In the genomic region with DNA sequence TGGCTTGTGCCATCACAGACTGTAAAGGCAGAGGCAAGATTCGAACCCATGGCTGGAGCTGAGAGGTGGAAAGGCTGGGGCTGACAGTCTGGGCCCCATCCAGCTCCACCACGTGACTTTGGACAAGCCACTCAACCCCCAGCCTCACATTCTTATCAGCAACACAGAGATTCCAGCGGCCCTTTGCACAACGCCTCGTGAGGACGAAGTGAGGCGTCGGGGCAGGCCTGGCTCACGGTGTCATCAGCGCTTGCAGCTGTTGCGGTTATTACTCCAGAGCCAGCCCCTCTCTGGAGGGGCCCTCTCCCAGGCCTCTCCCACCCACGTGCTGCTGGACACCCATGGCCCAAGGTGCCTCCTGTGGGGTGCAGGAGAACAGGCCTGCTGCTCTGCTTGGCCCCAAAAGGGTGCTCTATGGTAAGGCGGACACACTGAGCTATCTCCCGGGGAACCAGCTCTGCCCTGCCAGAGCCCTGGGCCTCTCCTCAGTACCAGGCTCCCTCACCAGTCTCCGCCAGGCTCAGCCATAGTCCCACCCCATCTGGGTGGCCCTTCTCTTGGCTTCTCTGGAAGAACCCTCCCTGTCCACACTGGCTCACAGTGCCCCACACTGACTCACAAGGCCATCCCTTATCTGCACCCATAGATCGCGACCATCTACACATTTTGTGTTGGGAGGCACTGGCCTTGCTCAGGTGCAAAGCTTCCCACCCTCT, we compare ENCODE assay signal across 23 cellular contexts. TPM values are rescaled to one million over a fixed set of nuclear protein-coding genes. Genes with fewer than 3 reads are reported as not detected.
DNase-seq lines count a peak whose midpoint lies in the region; ATAC-seq and TF ChIP-seq lines count a peak whose summit lies in the region.
"Had no signal": no experiment of that assay in that cellular context is flagged by ENCODE, and none has a peak within 500 bp of the region (broad histone marks: within the 10 kb centered on the region; RNA-seq: fewer than 3 reads in every experiment).

No MANE protein-coding gene starts in this region.

- H2BK5ac ChIP-seq in IMR-90 (ENCODE audit: low read depth, low read length, poor library complexity, severe bottlenecking): no peak overlapping the region

- no peak overlapping the region for H2AFZ ChIP-seq in IMR-90 (replicated peaks; ENCODE audit: low read length, poor library complexity)

- no peaks in the 10 kb centered on the region for H3K9me3 Mint-ChIP-seq in activated T-cell treated with anti-CD3 and anti-CD28 coated beads, Interleukin-2, amount 50 U/mL, for 72 hours
- H3K9me3 Mint-ChIP-seq in stimulated activated naive B cell treated with anti-CD40 and anti-IgM and Interleukin-4, amounts not matched to agents 10 μg/mL and 1 μg/mL and 100 μg/mL, for 72 hours: no peaks in the 10 kb centered on the region
- no peaks in the 10 kb centered on the region for H3K9me3 Mint-ChIP-seq in activated CD8-positive, alpha-beta T cell treated with anti-CD3 and anti-CD28 coated beads for 36 hours
- H3K9me3 Mint-ChIP-seq: CD4-positive, alpha-beta T cell had no signal

- H4K20me1 ChIP-seq in IMR-90 (ENCODE audit: insufficient read depth, low read length): no peaks in the 10 kb centered on the region

- CTCF ChIA-PET in IMR-90 (lab: Yijun Ruan, JAX): no interaction called here
- CTCF ChIA-PET in activated CD8-positive, alpha-beta T cell treated with anti-CD3 and anti-CD28 coated beads for 36 hours (lab: Charles Lee): no interaction called here

- BruUV-seq in IMR-90 (replicated peaks; lab: Mats Ljungman, UMichigan): no TSS peak

- H3K27ac Mint-ChIP-seq in activated T-cell treated with anti-CD3 and anti-CD28 coated beads, Interleukin-2, amount 50 U/mL, for 72 hours: peak overlapping the region; percentile 48
- peak overlapping the region; percentile 32 for H3K27ac Mint-ChIP-seq in stimulated activated naive B cell treated with anti-CD40 and anti-IgM and Interleukin-4, amounts not matched to agents 10 μg/mL and 1 μg/mL and 100 μg/mL, for 72 hours
- no peak overlapping the region for H3K27ac Mint-ChIP-seq in activated CD8-positive, alpha-beta T cell treated with anti-CD3 and anti-CD28 coated beads for 36 hours
- H3K27ac Mint-ChIP-seq: CD4-positive, alpha-beta T cell had no signal

- no peak overlapping the region for H4K8ac ChIP-seq in IMR-90 (ENCODE audit: low read depth in 2 of 2, low read length in 2 of 2)

- H4K91ac ChIP-seq in IMR-90 (ENCODE audit: insufficient read depth, low read depth, low read length): no peak overlapping the region

- WGBS in IMR-90 (ENCODE audit: extremely low coverage in 2 of 2, insufficient read length in 1 of 2), 2 experiments: 63% methylated on average over 11 of the region's 17 CpGs; no CpG with 5 or more reads in 1 of the 2 experiments

- no peak overlapping the region for H2BK20ac ChIP-seq in IMR-90 (ENCODE audit: low read depth, low read length)

- in situ Hi-C loops in IMR-90 (cut with MboI; ENCODE audit: low sequenced_read_pairs): no loop called here

- no peaks in the 10 kb centered on the region for H3K4me1 Mint-ChIP-seq in activated T-cell treated with anti-CD3 and anti-CD28 coated beads, Interleukin-2, amount 50 U/mL, for 72 hours (ENCODE audit: low read depth)
- H3K4me1 Mint-ChIP-seq in stimulated activated naive B cell treated with anti-CD40 and anti-IgM and Interleukin-4, amounts not matched to agents 10 μg/mL and 1 μg/mL and 100 μg/mL, for 72 hours: no peaks in the 10 kb centered on the region
- H3K4me1 Mint-ChIP-seq in activated CD8-positive, alpha-beta T cell treated with anti-CD3 and anti-CD28 coated beads for 36 hours (ENCODE audit: low read depth): no peaks in the 10 kb centered on the region

- intact Hi-C loops in IMR-90 (cut with micrococcal nuclease): no loop called here
- intact Hi-C loops in activated CD8-positive, alpha-beta T cell treated with anti-CD3 and anti-CD28 coated beads for 36 hours (cut with micrococcal nuclease): no loop called here

- H3K23ac ChIP-seq in IMR-90 (ENCODE audit: low read depth, low read length): no peak overlapping the region

- no peak overlapping the region for H3K56ac ChIP-seq in IMR-90 (ENCODE audit: extremely low read depth, insufficient read depth, low read length)

- H3K9me1 ChIP-seq in IMR-90 (ENCODE audit: insufficient read depth, low read length): no peaks in the 10 kb centered on the region

- dilution Hi-C loops in IMR-90 (cut with HindIII; ENCODE audit: low sequenced_read_pairs, unreplicated experiment): no loop called here

- H3K4me1 ChIP-seq in IMR-90 (ENCODE audit: control insufficient read depth, insufficient read depth, low read length): no peaks in the 10 kb centered on the region

- H3K4ac ChIP-seq in IMR-90 (ENCODE audit: low read depth, low read length): no peak overlapping the region

- POLR2A ChIA-PET in IMR-90 (lab: Charles Lee; ENCODE audit: unreplicated experiment): no interaction called here
- POLR2A ChIA-PET in activated CD8-positive, alpha-beta T cell treated with anti-CD3 and anti-CD28 coated beads for 36 hours (lab: Charles Lee): no interaction called here

- H3K18ac ChIP-seq in IMR-90 (ENCODE audit: low read depth, low read length): no peak overlapping the region

- no peak overlapping the region for H3K14ac ChIP-seq in IMR-90 (replicated peaks; ENCODE audit: low read depth, low read length)

- TF ChIP-seq POLR2A in IMR-90 (IDR thresholded peaks at IDR 0.05; ENCODE audit: low read depth, low read length): no peak

- TF ChIP-seq RAD21 in IMR-90 (IDR thresholded peaks at IDR 0.05; ENCODE audit: low read length): no peak

- no peaks in the 10 kb centered on the region; the same call in 1 of the 2 replicates for H3K36me3 ChIP-seq in IMR-90 (ENCODE audit: control insufficient read depth, insufficient read depth, low read length)

- no peaks in the 10 kb centered on the region for H3K79me1 ChIP-seq in IMR-90 (ENCODE audit: low read depth in 1 of 2, low read length in 2 of 2)

- DNase-seq in activated T-cell treated with anti-CD3 and anti-CD28 coated beads, Interleukin-2, amount 50 U/mL, for 72 hours: no peak
- no peak for DNase-seq in activated T-cell treated with anti-CD3 and anti-CD28 coated beads for 4 hours
- peak; percentile 5 for DNase-seq in IMR-90
- peak; percentile 45 for DNase-seq in fibroblast of villous mesenchyme (ENCODE audit: low read depth)
- no peak for DNase-seq in stimulated activated naive B cell treated with anti-CD40 and anti-IgM and Interleukin-4, amounts not matched to agents 10 μg/mL and 1 μg/mL and 100 μg/mL, for 72 hours
- DNase-seq in activated CD8-positive, alpha-beta T cell treated with anti-CD3 and anti-CD28 coated beads for 36 hours: no peak
- no peak for DNase-seq in NCI-H2107 (lab: John Stamatoyannopoulos, UW)
- no peak for DNase-seq in coronary artery (ENCODE audit: low spot score)
- DNase-seq: 8988T; CD4-positive, alpha-beta T cell; GDM1; GOT3; HCEC 1CT; MM.1S; NCI-H2029; NCI-H524 treated with DMSO at 0.1 percent for 48 hours; NCI-H82; NK-92 treated with Interleukin-12 subunit alpha and Interleukin-12 subunit beta, amount 100 ng/mL, for 24 hours; PC-3 had no signal

- H2BK15ac ChIP-seq in IMR-90 (ENCODE audit: low read depth, low read length): no peak overlapping the region

- H3K9ac ChIP-seq in IMR-90 (ENCODE audit: low read depth, low read length): no peak overlapping the region
- H3K9ac ChIP-seq: KMS-11 had no signal

- ATAC-seq in activated T-cell treated with anti-CD3 and anti-CD28 coated beads, Interleukin-2, amount 50 U/mL, for 72 hours (replicated peaks in 1 of 2): no peak
- ATAC-seq in IMR-90 (ENCODE audit: low read depth): no peak
- no peak for ATAC-seq in stimulated activated naive B cell treated with anti-CD40 and anti-IgM and Interleukin-4, amounts not matched to agents 10 μg/mL and 1 μg/mL and 100 μg/mL, for 72 hours (replicated peaks)
- ATAC-seq in activated CD8-positive, alpha-beta T cell treated with anti-CD3 and anti-CD28 coated beads for 36 hours: no peak
- ATAC-seq: GM12878, PC-3 had no signal

- no peak overlapping the region for H2AK5ac ChIP-seq in IMR-90 (ENCODE audit: low read depth, low read length)

- no peaks in the 10 kb centered on the region for H3K36me3 Mint-ChIP-seq in activated T-cell treated with anti-CD3 and anti-CD28 coated beads, Interleukin-2, amount 50 U/mL, for 72 hours (ENCODE audit: insufficient read depth in 2 of 2)
- H3K36me3 Mint-ChIP-seq in stimulated activated naive B cell treated with anti-CD40 and anti-IgM and Interleukin-4, amounts not matched to agents 10 μg/mL and 1 μg/mL and 100 μg/mL, for 72 hours: peaks cover 40 to 66% of the 10 kb centered on the region in 2 donors
- peaks cover 3% of the 10 kb centered on the region for H3K36me3 Mint-ChIP-seq in activated CD8-positive, alpha-beta T cell treated with anti-CD3 and anti-CD28 coated beads for 36 hours (ENCODE audit: low read depth)

- no peak overlapping the region for H4K5ac ChIP-seq in IMR-90 (ENCODE audit: low read depth, low read length)

- no peaks in the 10 kb centered on the region for H3K27me3 ChIP-seq in IMR-90 (ENCODE audit: control insufficient read depth, insufficient read depth, low read length)
- H3K27me3 ChIP-seq: SJSA1 had no signal

- no peak overlapping the region for H2AK9ac ChIP-seq in IMR-90 (replicated peaks; ENCODE audit: low read depth, low read length, poor library complexity)

- no peaks in the 10 kb centered on the region for H3K27me3 Mint-ChIP-seq in activated T-cell treated with anti-CD3 and anti-CD28 coated beads, Interleukin-2, amount 50 U/mL, for 72 hours (ENCODE audit: low read depth)
- H3K27me3 Mint-ChIP-seq in stimulated activated naive B cell treated with anti-CD40 and anti-IgM and Interleukin-4, amounts not matched to agents 10 μg/mL and 1 μg/mL and 100 μg/mL, for 72 hours: no peaks in the 10 kb centered on the region
- H3K27me3 Mint-ChIP-seq in activated CD8-positive, alpha-beta T cell treated with anti-CD3 and anti-CD28 coated beads for 36 hours: no peaks in the 10 kb centered on the region
- H3K27me3 Mint-ChIP-seq: CD4-positive, alpha-beta T cell had no signal

- H3K9me3 ChIP-seq in IMR-90 (ENCODE audit: control insufficient read depth, insufficient read depth, low read length): no peaks in the 10 kb centered on the region
- H3K9me3 ChIP-seq: SJSA1 had no signal

- H3K27ac ChIP-seq in IMR-90 (ENCODE audit: insufficient read depth, low read length): no peak overlapping the region
- no peak overlapping the region for H3K27ac ChIP-seq in coronary artery
- H3K27ac ChIP-seq: KMS-11, SJSA1 had no signal

- H3K4me3 ChIP-seq in IMR-90 (ENCODE audit: insufficient read depth, low read depth, low read length) (no peak overlapping the region), fibroblast of villous mesenchyme (ENCODE audit: low read depth, low read length) (no peak overlapping the region), coronary artery (no peak overlapping the region)
- H3K4me3 ChIP-seq: GM12878, SJSA1 had no signal

- no peak overlapping the region for H3K4me2 ChIP-seq in IMR-90 (ENCODE audit: low read depth, low read length)
- H3K4me2 ChIP-seq: KMS-11 had no signal

- no peak for TF ChIP-seq CTCF in IMR-90 (conservative IDR thresholded peaks at IDR 0.05; ENCODE audit: low read depth, low read length)
- TF ChIP-seq CTCF in fibroblast of villous mesenchyme (IDR thresholded peaks at IDR 0.05; ENCODE audit: insufficient read depth, low read depth, low read length): no peak
- TF ChIP-seq CTCF in activated CD8-positive, alpha-beta T cell treated with anti-CD3 and anti-CD28 coated beads for 36 hours (IDR thresholded peaks at IDR 0.05): no peak
- TF ChIP-seq CTCF in coronary artery (IDR thresholded peaks at IDR 0.05): no peak

- H2BK120ac ChIP-seq in IMR-90 (ENCODE audit: low read depth, low read length): no peak overlapping the region

- H3K4me3 Mint-ChIP-seq in activated T-cell treated with anti-CD3 and anti-CD28 coated beads, Interleukin-2, amount 50 U/mL, for 72 hours: no peak overlapping the region
- H3K4me3 Mint-ChIP-seq in stimulated activated naive B cell treated with anti-CD40 and anti-IgM and Interleukin-4, amounts not matched to agents 10 μg/mL and 1 μg/mL and 100 μg/mL, for 72 hours: no peak overlapping the region
- H3K4me3 Mint-ChIP-seq in activated CD8-positive, alpha-beta T cell treated with anti-CD3 and anti-CD28 coated beads for 36 hours: no peak overlapping the region
- H3K4me3 Mint-ChIP-seq: CD4-positive, alpha-beta T cell had no signal

RNA-seq across cellular contexts. Expression of a gene that starts 21.1 kb away (rescaled TPM):
- total RNA-seq in activated T-cell treated with anti-CD3 and anti-CD28 coated beads, Interleukin-2, amount 50 U/mL, for 72 hours: not detected
- not detected in 2 replicates for total RNA-seq in IMR-90 (2012; rRNA removed)
- not detected in 2 replicates for polyA plus RNA-seq in IMR-90 (2012; rRNA removed)
- not detected in 2 replicates for polyA plus RNA-seq in IMR-90 (2012; cell fraction: cytosol; rRNA removed)
- not detected in 2 replicates for polyA plus RNA-seq in IMR-90 (2012; cell fraction: nucleus; rRNA removed; ENCODE audit: low replicate concordance)
- not detected in 2 replicates for total RNA-seq in fibroblast of villous mesenchyme
- total RNA-seq in activated CD8-positive, alpha-beta T cell treated with anti-CD3 and anti-CD28 coated beads for 36 hours: not detected
- total RNA-seq: CD4-positive, alpha-beta T cell; PC-3; SJSA1 had no signal
- polyA plus RNA-seq: BJ had no signal

Comparison
In these comparisons a context has a peak if more than half of its experiments do, and no peak if none do; other contexts are left out.
1. DNase-seq: peak in IMR-90 (single experiment) and fibroblast of villous mesenchyme (single experiment); none in activated T-cell treated with anti-CD3 and anti-CD28 coated beads, Interleukin-2, amount 50 U/mL, for 72 hours (0 of 2), activated T-cell treated with anti-CD3 and anti-CD28 coated beads for 4 hours (single experiment), stimulated activated naive B cell treated with anti-CD40 and anti-IgM and Interleukin-4, amounts not matched to agents 10 μg/mL and 1 μg/mL and 100 μg/mL, for 72 hours (single experiment), activated CD8-positive, alpha-beta T cell treated with anti-CD3 and anti-CD28 coated beads for 36 hours (single experiment), NCI-H2107 (single experiment) and coronary artery (single experiment).